ENCODE assay signal across 29 cellular contexts in the genomic region with DNA sequence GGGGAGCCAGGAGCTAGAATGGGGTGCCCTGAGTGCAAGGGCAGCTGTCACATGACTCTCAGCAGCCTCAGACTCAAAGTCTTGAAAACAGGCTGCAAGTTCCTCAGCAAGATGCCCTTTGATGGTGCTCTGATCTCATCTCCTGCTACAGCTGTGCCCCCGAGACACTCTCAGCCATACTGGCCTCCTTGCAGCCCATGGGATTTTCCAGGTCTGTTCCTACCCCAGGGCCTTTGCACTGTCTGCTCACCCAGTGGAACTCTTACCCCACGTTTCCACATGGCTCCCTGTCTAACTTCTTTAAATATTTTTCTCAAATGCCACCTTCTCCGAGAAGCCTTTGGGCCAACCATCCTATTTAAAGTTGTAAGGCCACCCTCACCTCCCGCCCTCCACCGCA.
"Had no signal": no experiment of that assay in that cellular context is flagged by ENCODE, and none has a peak within 500 bp of the region (broad histone marks: within the 10 kb centered on the region; RNA-seq: fewer than 3 reads in every experiment).

No MANE protein-coding gene starts in this region.

- H3K9me3 Mint-ChIP-seq: neural progenitor cell had no signal

- H3K36me3 Mint-ChIP-seq: natural killer cell; neural progenitor cell; stimulated activated effector memory CD8-positive, alpha-beta T cell treated with anti-CD3 and anti-CD28 coated beads, Interleukin-12 subunit alpha, Interleukin-12 subunit beta, amount 100 ng/mL, for 72 hours; stimulated activated naive B cell treated with anti-CD40 and anti-IgM and Interleukin-4, amounts not matched to agents 10 μg/mL and 1 μg/mL and 100 μg/mL, for 72 hours had no signal

- H3K36me3 ChIP-seq: neural progenitor cell, neutrophil, pancreas, right lobe of liver, sigmoid colon, stomach, thoracic aorta, thyroid gland, tibial nerve, upper lobe of left lung, vagina had no signal

- H3K27ac Mint-ChIP-seq: naive thymus-derived CD4-positive, alpha-beta T cell; natural killer cell; nephron; neural progenitor cell; progenitor cell of endocrine pancreas; stimulated activated effector memory CD8-positive, alpha-beta T cell treated with anti-CD3 and anti-CD28 coated beads, Interleukin-12 subunit alpha, Interleukin-12 subunit beta, amount 100 ng/mL, for 72 hours; stimulated activated naive B cell treated with anti-CD40 and anti-IgM and Interleukin-4, amounts not matched to agents 10 μg/mL and 1 μg/mL and 100 μg/mL, for 72 hours; stimulated activated naive CD8-positive, alpha-beta T cell treated with anti-CD3 and anti-CD28 coated beads, Interleukin-15, Interleukin-2, amounts not matched to agents 100 ng/mL and 50 ng/mL, for 24 hours had no signal

- H3K9me3 ChIP-seq: neutrophil, pancreas, psoas muscle, right lobe of liver, sigmoid colon, thoracic aorta, thyroid gland, tibial nerve, upper lobe of left lung, vagina had no signal

- FAIRE-seq: pancreas, small intestine, urothelium cell line had no signal

- H3K4me1 ChIP-seq: neural progenitor cell, pancreas, psoas muscle, sigmoid colon, stomach, thyroid gland, upper lobe of left lung, vagina had no signal

- H3K27me3 ChIP-seq: neural progenitor cell, neutrophil, pancreas, right lobe of liver, thyroid gland, tibial nerve, upper lobe of left lung, vagina had no signal

- H2AFZ ChIP-seq: neural progenitor cell had no signal

- H3K9ac ChIP-seq: neural progenitor cell had no signal

- H3K27ac ChIP-seq: neural progenitor cell, neutrophil, pancreas, psoas muscle, sigmoid colon, stomach, thoracic aorta, thyroid gland, upper lobe of left lung, vagina had no signal

- H3K4me2 ChIP-seq: neural progenitor cell had no signal

- H3K27me3 Mint-ChIP-seq: progenitor cell of endocrine pancreas; stimulated activated naive B cell treated with anti-CD40 and anti-IgM and Interleukin-4, amounts not matched to agents 10 μg/mL and 1 μg/mL and 100 μg/mL, for 72 hours; stimulated activated naive CD8-positive, alpha-beta T cell treated with anti-CD3 and anti-CD28 coated beads, Interleukin-15, Interleukin-2, amounts not matched to agents 100 ng/mL and 50 ng/mL, for 24 hours had no signal

- H3K4me1 Mint-ChIP-seq: natural killer cell; stimulated activated effector memory CD8-positive, alpha-beta T cell treated with anti-CD3 and anti-CD28 coated beads, Interleukin-12 subunit alpha, Interleukin-12 subunit beta, amount 100 ng/mL, for 72 hours; stimulated activated naive B cell treated with anti-CD40 and anti-IgM and Interleukin-4, amounts not matched to agents 10 μg/mL and 1 μg/mL and 100 μg/mL, for 72 hours had no signal

- DNase-seq: naive thymus-derived CD4-positive, alpha-beta T cell; natural killer cell; nucleus accumbens; pancreas; psoas muscle; right cardiac atrium; sigmoid colon; small intestine; stimulated activated CD4-positive, alpha-beta T cell treated with anti-CD3 and anti-CD28 coated beads, Interleukin-15, amount 100 ng/mL, for 24 hours; stimulated activated CD4-positive, alpha-beta T cell treated with anti-CD3 and anti-CD28 coated beads, Interleukin-2, amount 100 ng/mL, for 24 hours; stimulated activated CD4-positive, alpha-beta T cell treated with anti-CD3 and anti-CD28 coated beads, Interleukin-2, amount 100 ng/mL, for 48 hours; stimulated activated CD4-positive, alpha-beta T cell treated with anti-CD3 and anti-CD28 coated beads, Interleukin-4, amount 100 ng/mL, for 24 hours; stimulated activated naive B cell treated with anti-CD40 and anti-IgM and Interleukin-4, amounts not matched to agents 10 μg/mL and 1 μg/mL and 100 μg/mL, for 72 hours; stimulated activated naive CD4-positive, alpha-beta T cell treated with Interleukin-2 at 50 U/mL for 16 hours; stomach; thyroid gland; trophoblast cell; upper lobe of left lung had no signal

- H3K4me3 ChIP-seq: neural progenitor cell, pancreas, psoas muscle, right lobe of liver, sigmoid colon, stomach, thoracic aorta, thyroid gland, tibial nerve, upper lobe of left lung, vagina had no signal

- H3K4me3 Mint-ChIP-seq: naive thymus-derived CD4-positive, alpha-beta T cell; natural killer cell; nephron; neural progenitor cell; stimulated activated effector memory CD8-positive, alpha-beta T cell treated with anti-CD3 and anti-CD28 coated beads, Interleukin-12 subunit alpha, Interleukin-12 subunit beta, amount 100 ng/mL, for 72 hours; stimulated activated naive B cell treated with anti-CD40 and anti-IgM and Interleukin-4, amounts not matched to agents 10 μg/mL and 1 μg/mL and 100 μg/mL, for 72 hours; stimulated activated naive CD8-positive, alpha-beta T cell treated with anti-CD3 and anti-CD28 coated beads, Interleukin-15, Interleukin-2, amounts not matched to agents 100 ng/mL and 50 ng/mL, for 24 hours had no signal

- ATAC-seq: naive thymus-derived CD4-positive, alpha-beta T cell; natural killer cell; psoas muscle; right cardiac atrium; stimulated activated effector memory CD8-positive, alpha-beta T cell treated with anti-CD3 and anti-CD28 coated beads, Interleukin-12 subunit alpha, Interleukin-12 subunit beta, amount 100 ng/mL, for 72 hours; stimulated activated naive B cell treated with anti-CD40 and anti-IgM and Interleukin-4, amounts not matched to agents 10 μg/mL and 1 μg/mL and 100 μg/mL, for 72 hours had no signal
